9 cellular contexts compared by ENCODE assay signal in the genomic region with DNA sequence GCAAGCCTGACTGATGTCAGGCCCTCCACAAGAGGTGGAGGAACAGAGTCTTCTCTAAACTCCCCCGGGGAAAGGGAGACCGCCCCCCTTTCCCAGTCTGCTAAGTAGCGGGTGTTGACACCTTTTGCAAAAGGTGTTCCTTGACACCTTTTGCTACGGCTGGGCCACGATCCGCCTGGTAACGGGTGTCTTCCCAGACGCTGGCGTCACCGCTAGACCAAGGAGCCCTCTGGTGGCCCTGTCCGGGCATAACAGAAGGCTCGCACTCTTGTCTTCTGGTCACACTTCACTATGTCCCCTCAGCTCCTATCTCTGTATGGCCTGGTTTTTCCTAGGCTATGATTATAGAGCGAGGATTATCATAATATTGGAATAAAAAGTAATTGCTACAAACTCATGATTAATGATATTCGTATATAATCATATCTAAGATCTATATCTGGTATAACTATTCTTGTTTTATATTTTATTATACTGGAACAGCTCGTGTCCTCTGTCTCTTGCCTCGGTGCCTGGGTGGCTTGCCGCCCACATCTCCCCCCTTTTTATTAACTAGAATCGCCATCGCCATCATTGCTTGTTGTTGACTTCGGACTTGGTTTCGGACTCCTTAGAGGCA. TPM values are rescaled to one million over a fixed set of nuclear protein-coding genes. Genes with fewer than 3 reads are reported as not detected.
DNase-seq lines count a peak whose midpoint lies in the region; ATAC-seq and TF ChIP-seq lines count a peak whose summit lies in the region.
"Not testable (repeated sequence)": the region's sequence is repeated elsewhere in the genome, so short reads cannot be mapped to it uniquely, and the experiment has no call there.
"Had no signal": no experiment of that assay in that cellular context is flagged by ENCODE, and none has a peak within 500 bp of the region (broad histone marks: within the 10 kb centered on the region; RNA-seq: fewer than 3 reads in every experiment).

No MANE protein-coding gene starts in this region.

- POLR2A ChIA-PET in AG04450 (lab: Yijun Ruan, JAX), result not testable (repeated sequence)

- CTCF ChIA-PET in AG04450 (lab: Charles Lee), result not testable (repeated sequence)

- H3K4me1 ChIP-seq in body of pancreas, result peaks cover 24% of the 10 kb centered on the region
- H3K4me1 ChIP-seq in spleen, result peaks cover 0 to 15% (median 0%) of the 10 kb centered on the region in 6 donors

- H3K36me3 ChIP-seq in body of pancreas (replicated peaks in 1 of 2; ENCODE audit: insufficient read depth in 1 of 2, low read depth in 2 of 2), result not testable (repeated sequence)
- H3K36me3 ChIP-seq in spleen, result peaks cover 0 to 32% (median 0%) of the 10 kb centered on the region in 6 donors

- ATAC-seq in body of pancreas, result not testable (repeated sequence)

- peak; percentile 47 for TF ChIP-seq CTCF in AG04450 (IDR thresholded peaks at IDR 0.05; ENCODE audit: low read depth, low read length)
- peak; percentile 65 for TF ChIP-seq CTCF in GM12872 (IDR thresholded peaks at IDR 0.05; ENCODE audit: insufficient read depth, low read depth, low read length)
- TF ChIP-seq CTCF in body of pancreas (IDR thresholded peaks at IDR 0.05), result peak; percentile 8 to 50 (median 32)
- peak; percentile 48 for TF ChIP-seq CTCF in foreskin fibroblast (IDR thresholded peaks at IDR 0.05; ENCODE audit: low read depth, low read length)
- peak; percentile 14 to 70 (median 52) for TF ChIP-seq CTCF in spleen (IDR thresholded peaks at IDR 0.05 in 8 of 11, conservative IDR thresholded peaks at IDR 0.05 in 3 of 11)

- not testable (repeated sequence) for H3K27me3 ChIP-seq in AG04450 (ENCODE audit: control insufficient read depth, insufficient read depth, low read length); body of pancreas; spleen (replicated peaks in 1 of 7)

- H3K27ac ChIP-seq in AG04450 (ENCODE audit: low read depth, low read length); body of pancreas; spleen: not testable (repeated sequence)

- H3K4me3 ChIP-seq in AG04450 (ENCODE audit: low read depth, low read length); body of pancreas; foreskin fibroblast (ENCODE audit: low read depth in 1 of 2, low read length in 2 of 2); spleen: not testable (repeated sequence)

- intact Hi-C loops in body of pancreas (cut with DNase I), result not testable (repeated sequence)
- intact Hi-C loops in spleen (cut with DNase I; ENCODE audit: low total_unique reads), result loop anchor here (5.0 kb wide), 1 partner anchor 129 kb away; a partner anchor contains a TSS

- DNase-seq in AG04450 (ENCODE audit: low read depth, low spot score); spleen: not testable (repeated sequence)
- DNase-seq in NCI-H69 (lab: John Stamatoyannopoulos, UW) (peak; percentile 32), body of pancreas (peak in 2 of 4 donors; percentile 25 to 31), foreskin fibroblast (peak in 1 of 2 donors; percentile 28), medulla oblongata (ENCODE audit: extremely low spot score) (peak; percentile 19)
- DNase-seq in activated CD4-positive, alpha-beta T cell treated with anti-CD3 and anti-CD28 coated beads, Interleukin-2, amount 50 U/mL, for 1 hour, result peak; percentile 23

- not testable (repeated sequence) for H3K9me3 ChIP-seq in AG04450 (ENCODE audit: control insufficient read depth, insufficient read depth, low read length); body of pancreas; spleen

- 35 to 57% methylated on average over 13 to 21 of the region's 21 CpGs for WGBS in body of pancreas, 2 donors
- WGBS in spleen, 5 donors, result 40 to 62% (median 48%) methylated on average over 11 to 21 of the region's 21 CpGs

- TF ChIP-seq POLR2A in body of pancreas (IDR thresholded peaks at IDR 0.05); spleen (IDR thresholded peaks at IDR 0.05): not testable (repeated sequence)

RNA-seq across cellular contexts. Expression of a gene that starts 21.5 kb away (rescaled TPM):
- 27.7 and 27.8 TPM in 2 replicates for polyA plus RNA-seq in AG04450 (2011; rRNA removed)
- 20.7 and 21.0 TPM in 2 replicates for polyA minus RNA-seq in AG04450 (2011; rRNA and poly(A)+ RNA removed)
- total RNA-seq in body of pancreas, result 1 to 10 TPM; 6.2 to 7.3 TPM
- total RNA-seq in spleen, result 10 to 100 TPM; 20.5 to 32.1 (median 28.2) TPM
- 10 to 100 TPM; 13.1 to 24.1 (median 19.2) TPM for polyA plus RNA-seq in spleen

RNA-seq across cellular contexts. Expression of a gene that starts 59.2 kb away (rescaled TPM):
- polyA plus RNA-seq in AG04450 (2011; rRNA removed), result 0.32 and 0.46 TPM in 2 replicates
- 0.04 and 0.23 TPM in 2 replicates for polyA minus RNA-seq in AG04450 (2011; rRNA and poly(A)+ RNA removed)
- total RNA-seq in body of pancreas, result 1 to 10 TPM in 1 of 2 donors, not detected in 1; 2.1 TPM
- 1 to 10 TPM in 6 of 7 donors, under 1 TPM in 1; 0.84 to 2.1 (median 1.2) TPM for total RNA-seq in spleen
- polyA plus RNA-seq in spleen, result 1 to 10 TPM; 1.2 to 1.5 (median 1.2) TPM
- polyA plus RNA-seq: IgD-negative memory B cell had no signal
